In genomic region chr4:113760094-113760851, GRCh38 we compare ENCODE assay signal across 8 cellular contexts. TPM values are rescaled to one million over a fixed set of nuclear protein-coding genes. Genes with fewer than 3 reads are reported as not detected.
DNase-seq lines count a peak whose midpoint lies in the region; ATAC-seq and TF ChIP-seq lines count a peak whose summit lies in the region.

No MANE protein-coding gene starts in this region.

- TF ChIP-seq CTCF in GM12864 (IDR thresholded peaks at IDR 0.05; ENCODE audit: low read depth, low read length, missing control alignments) (no peak), esophagus squamous epithelium (IDR thresholded peaks at IDR 0.05) (no peak), thyroid gland (IDR thresholded peaks at IDR 0.05) (no peak)

- DNase-seq in GM12864 (ENCODE audit: low read depth) (peak; percentile 10), NCI-H2227 treated with DMSO at 0.1 percent for 48 hours (lab: John Stamatoyannopoulos, UW) (peak; percentile 17), activated T-cell treated with anti-CD3 and anti-CD28 coated beads for 4 hours (peak; percentile 7), esophagus squamous epithelium (lab: John Stamatoyannopoulos, UW) (peak; percentile 9), myocyte (ENCODE audit: low read depth) (peak; percentile 45), thyroid gland (peak; percentile 41 to 53)

- H3K27me3 ChIP-seq in esophagus squamous epithelium (no peaks in the 10 kb centered on the region), thyroid gland (no peaks in the 10 kb centered on the region)

- WGBS in esophagus squamous epithelium, 2 donors = 1% methylated on average over 20 to 22 of the region's 22 CpGs
- 0 to 1% methylated on average over 22 of the region's 22 CpGs for WGBS in thyroid gland, 2 donors

- H3K27ac ChIP-seq in esophagus squamous epithelium (peak overlapping the region; percentile 95 to 100 (median 99)), thyroid gland (peak overlapping the region; percentile 97 to 99 (median 99))

- TF ChIP-seq POLR2A in esophagus squamous epithelium (IDR thresholded peaks at IDR 0.05) = peak in 1 of 4 donors; percentile 9
- TF ChIP-seq POLR2A in thyroid gland (IDR thresholded peaks at IDR 0.05) = peak in 1 of 2 donors; percentile 53

- peaks cover 0 to 10% (median 0%) of the 10 kb centered on the region in 3 donors for H3K36me3 ChIP-seq in esophagus squamous epithelium
- no peaks in the 10 kb centered on the region for H3K36me3 ChIP-seq in thyroid gland

- H3K4me1 ChIP-seq in esophagus squamous epithelium = peaks cover 0 to 43% (median 30%) of the 10 kb centered on the region in 3 donors
- H3K4me1 ChIP-seq in thyroid gland = peaks cover 4 to 11% of the 10 kb centered on the region in 2 donors

- ATAC-seq in HG02642 (IDR thresholded peaks at IDR 0.05; ENCODE audit: poor library complexity, unreplicated experiment) (no peak), GM21528 (IDR thresholded peaks at IDR 0.05; ENCODE audit: low FRiP score, unreplicated experiment) (no peak)

- H3K9me3 ChIP-seq in esophagus squamous epithelium (no peaks in the 10 kb centered on the region), thyroid gland (no peaks in the 10 kb centered on the region)

- H3K4me3 ChIP-seq in GM12864 (ENCODE audit: low read depth, low read length) (peak overlapping the region; percentile 69), esophagus squamous epithelium (peak overlapping the region; percentile 65 to 84 (median 74)), thyroid gland (replicated peaks in 1 of 3) (peak overlapping the region; percentile 31 to 85 (median 73))

- intact Hi-C loops in esophagus squamous epithelium (cut with DNase I) (loop anchor here (5.0 kb wide), 2 partner anchors 213 to 378 kb away; no protein-coding TSS in a partner anchor), thyroid gland (cut with DNase I) (loop anchor here (5.0 kb wide), 1 partner anchor 213 kb away; no protein-coding TSS in a partner anchor)

RNA-seq across cellular contexts. Expression of gene CAMK2D, which starts 1.3 kb away (rescaled TPM):
- total RNA-seq in esophagus squamous epithelium = 10 to 100 TPM; 30.7 to 47.7 (median 38.2) TPM
- 265 and 306 TPM in 2 replicates for total RNA-seq in myocyte
- polyA plus RNA-seq in myocyte (2012) = 47.2 TPM
- 10 to 100 TPM; 57.3 to 78.4 (median 61.8) TPM for total RNA-seq in thyroid gland
